19 cellular contexts compared by ENCODE assay signal in the genomic region with DNA sequence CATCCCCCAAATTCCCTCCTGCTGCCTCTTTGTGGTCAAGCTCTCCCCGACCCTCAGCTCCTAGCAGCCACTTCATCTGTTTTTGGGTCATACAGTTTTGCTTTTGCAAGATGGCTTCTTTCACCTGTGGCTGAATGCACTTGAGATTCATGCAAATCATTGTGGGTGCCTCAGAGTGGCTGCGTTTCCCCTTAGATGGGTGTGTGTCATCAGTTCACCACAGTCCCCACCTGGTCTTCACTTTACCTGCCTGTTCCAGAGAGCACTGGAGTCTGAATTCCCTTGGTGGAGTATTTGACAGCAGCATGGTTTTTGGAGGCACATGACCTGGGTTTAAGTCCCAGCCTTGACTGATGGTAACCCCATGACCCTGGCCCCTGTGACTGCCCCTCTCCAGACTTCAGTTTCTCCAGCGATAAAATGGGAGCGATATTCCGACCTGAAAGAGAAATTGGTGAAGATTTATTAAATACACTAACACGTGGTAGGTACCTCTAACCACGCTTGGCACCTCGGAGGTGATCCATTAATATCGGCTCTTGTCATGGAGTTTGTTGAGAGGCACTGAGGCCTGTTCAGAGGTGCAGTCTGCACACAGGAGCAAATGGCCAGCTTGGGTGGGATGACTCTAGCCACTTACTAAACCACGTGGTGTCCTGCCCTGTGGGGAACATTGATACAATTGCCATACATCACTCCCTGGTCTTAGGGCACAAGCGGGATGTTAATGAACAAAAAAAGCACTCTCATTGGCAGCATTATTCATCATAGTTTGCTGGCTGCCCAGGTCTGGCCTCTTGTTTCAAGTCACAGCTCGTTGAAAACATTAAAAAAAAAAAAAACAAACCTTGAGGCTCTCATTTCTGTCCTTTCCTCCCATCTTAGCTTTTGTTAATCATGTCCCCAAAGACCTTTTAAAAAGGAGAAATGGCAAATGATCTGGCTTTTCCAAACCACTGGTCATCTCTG.
DNase-seq lines count a peak whose midpoint lies in the region; ATAC-seq, FAIRE-seq and TF ChIP-seq lines count a peak whose summit lies in the region.
"Had no signal": no experiment of that assay in that cellular context is flagged by ENCODE, and none has a peak within 500 bp of the region (broad histone marks: within the 10 kb centered on the region; RNA-seq: fewer than 3 reads in every experiment).

No MANE protein-coding gene starts in this region.

- H3K4me3 ChIP-seq in cardiac muscle cell = no peak overlapping the region
- no peak overlapping the region for H3K4me3 ChIP-seq in astrocyte (ENCODE audit: insufficient read depth, low read depth, low read length)
- H3K4me3 ChIP-seq: A549, K562 had no signal

- ATAC-seq in left cardiac atrium (no peak), GM18505 (IDR thresholded peaks at IDR 0.05; ENCODE audit: unreplicated experiment) (no peak)
- ATAC-seq: A549, K562 had no signal

- H3K36me3 ChIP-seq in cardiac muscle cell = no peaks in the 10 kb centered on the region
- H3K36me3 ChIP-seq in astrocyte (ENCODE audit: insufficient read depth, low read length) = no peaks in the 10 kb centered on the region

- H3K4me2 ChIP-seq in astrocyte (ENCODE audit: low read length) = peak overlapping the region; percentile 16
- H3K4me2 ChIP-seq: A549 had no signal

- no peaks in the 10 kb centered on the region for H3K9me3 ChIP-seq in cardiac muscle cell (ENCODE audit: low read depth)
- H3K9me3 ChIP-seq in astrocyte (ENCODE audit: insufficient read depth, low read depth, low read length) = peaks cover 1% of the 10 kb centered on the region

- no peaks in the 10 kb centered on the region for H3K27me3 ChIP-seq in cardiac muscle cell
- H3K27me3 ChIP-seq in astrocyte (ENCODE audit: insufficient read depth, low read length) = no peaks in the 10 kb centered on the region

- H3K79me2 ChIP-seq in astrocyte (ENCODE audit: insufficient read depth, low read length) = no peaks in the 10 kb centered on the region

- H3K36me3 Mint-ChIP-seq in astrocyte (ENCODE audit: low read depth, unreplicated experiment) = no peaks in the 10 kb centered on the region
- H3K36me3 Mint-ChIP-seq: CD4-positive, CD25-positive, alpha-beta regulatory T cell had no signal

- H3K4me1 ChIP-seq in cardiac muscle cell (ENCODE audit: low read depth) = peaks cover 15% of the 10 kb centered on the region
- peaks cover 20% of the 10 kb centered on the region for H3K4me1 ChIP-seq in astrocyte (ENCODE audit: insufficient read depth, low read length)
- H3K4me1 ChIP-seq: A549 had no signal

- no peak overlapping the region for H2AFZ ChIP-seq in astrocyte (ENCODE audit: low read depth, low read length)

- DNase-seq in cardiac muscle cell (ENCODE audit: low read depth in 1 of 2, low spot score in 1 of 2) (no peak), left cardiac atrium (no peak), astrocyte (ENCODE audit: low read depth) (no peak), mesenteric fat pad (ENCODE audit: low spot score) (peak; percentile 37), urothelium cell line (ENCODE audit: low spot score) (no peak), RPMI8226 (no peak), DMS 273 (lab: John Stamatoyannopoulos, UW; ENCODE audit: unreplicated experiment) (no peak)
- DNase-seq: AML-193; Calu3; CD4-positive, CD25-positive, alpha-beta regulatory T cell; DMS79 treated with DMSO at 0.1 percent for 48 hours; GDM1; NCI-H1105; NCI-H1930; NCI-H510A; NCI-H82 had no signal

- TF ChIP-seq CTCF in cardiac muscle cell (IDR thresholded peaks at IDR 0.05; ENCODE audit: low read depth, low read length) (no peak), astrocyte (IDR thresholded peaks at IDR 0.05; ENCODE audit: insufficient read depth, low read depth, low read length) (no peak)

- no peak for TF ChIP-seq POLR2A in GM18505 (IDR thresholded peaks at IDR 0.05; ENCODE audit: borderline replicate concordance, extremely low read depth, insufficient read depth, insufficient read length)

- H4K20me1 ChIP-seq in astrocyte (ENCODE audit: insufficient read depth, low read length) = no peaks in the 10 kb centered on the region

- H3K27ac ChIP-seq in cardiac muscle cell = peak overlapping the region; percentile 59
- no peak overlapping the region for H3K27ac ChIP-seq in astrocyte (ENCODE audit: low read depth, low read length)
- H3K27ac ChIP-seq: A549 had no signal

- no peak for FAIRE-seq in astrocyte (lab: Jason Lieb, UNC)
- peak; percentile 88 for FAIRE-seq in urothelium cell line (lab: Jason Lieb, UNC)
- FAIRE-seq: A549, K562 had no signal

- intact Hi-C loops in left cardiac atrium (cut with DNase I) = no loop called here

- H3K4me1 Mint-ChIP-seq in astrocyte (ENCODE audit: low read depth, unreplicated experiment) = no peaks in the 10 kb centered on the region
- H3K4me1 Mint-ChIP-seq: CD4-positive, CD25-positive, alpha-beta regulatory T cell had no signal

- H3K9ac ChIP-seq in astrocyte (ENCODE audit: low read length) = no peak overlapping the region

- H3K27ac Mint-ChIP-seq in astrocyte (ENCODE audit: unreplicated experiment) = no peak overlapping the region
- H3K27ac Mint-ChIP-seq: CD4-positive, CD25-positive, alpha-beta regulatory T cell had no signal

- H3K27me3 Mint-ChIP-seq in astrocyte (ENCODE audit: low read depth, unreplicated experiment) = peaks cover 10% of the 10 kb centered on the region

- H3K9me3 Mint-ChIP-seq in astrocyte (ENCODE audit: unreplicated experiment) = peaks cover under 1% of the 10 kb centered on the region

- H3K4me3 Mint-ChIP-seq in astrocyte (ENCODE audit: unreplicated experiment) = no peak overlapping the region
- H3K4me3 Mint-ChIP-seq: CD4-positive, CD25-positive, alpha-beta regulatory T cell had no signal
